ENCODE assay signal across 12 cellular contexts in the genomic region with DNA sequence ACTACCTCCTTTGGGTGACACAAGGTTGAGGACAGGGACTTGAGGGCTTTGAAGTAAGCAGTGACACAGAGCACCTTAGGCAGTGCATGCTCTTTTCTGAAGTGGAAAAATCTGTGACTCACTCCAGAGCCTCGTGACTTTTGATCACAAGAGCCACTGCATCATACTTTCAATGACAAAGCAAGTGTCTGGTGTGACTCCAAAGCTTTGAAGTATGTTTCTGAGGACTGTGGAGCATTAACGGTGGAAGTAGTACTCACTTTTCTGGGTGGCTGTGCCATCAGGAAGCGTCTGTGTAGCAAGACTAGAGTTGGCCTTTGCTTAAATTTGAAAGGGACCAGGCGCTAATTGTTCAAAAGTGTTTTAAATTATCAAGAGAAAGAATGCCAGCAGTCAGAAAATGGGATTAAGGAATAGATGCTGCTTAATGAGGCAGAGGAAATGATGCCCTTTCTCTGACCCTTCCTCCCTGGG.
DNase-seq lines count a peak whose midpoint lies in the region; ATAC-seq lines count a peak whose summit lies in the region.
"Had no signal": no experiment of that assay in that cellular context is flagged by ENCODE, and none has a peak within 500 bp of the region (broad histone marks: within the 10 kb centered on the region; RNA-seq: fewer than 3 reads in every experiment).

No MANE protein-coding gene starts in this region.

- no peak overlapping the region for H3K4me3 Mint-ChIP-seq in activated T-cell treated with anti-CD3 and anti-CD28 coated beads, Interleukin-2, amount 50 U/mL, for 72 hours
- H3K4me3 Mint-ChIP-seq: dendritic cell treated with granulocyte-macrophage colony-stimulating factor and Interleukin-4, amounts not matched to agents 40 ng/mL and 50 ng/mL, for 4 days had no signal

- DNase-seq in activated T-cell treated with anti-CD3 and anti-CD28 coated beads, Interleukin-2, amount 50 U/mL, for 72 hours, result peak; percentile 17 to 43
- DNase-seq in activated T-cell treated with anti-CD3 and anti-CD28 coated beads for 4 hours (no peak), SW480 (ENCODE audit: low spot score) (peak; percentile 92), right cardiac atrium (no peak), cerebellum (ENCODE audit: low spot score) (no peak), left lobe of liver (ENCODE audit: low spot score) (no peak)
- DNase-seq in stimulated activated naive CD8-positive, alpha-beta T cell treated with anti-CD3 and anti-CD28 coated beads, Interleukin-15, Interleukin-2, amounts not matched to agents 100 U/mL and 50 U/mL, for 24 hours, result no peak
- DNase-seq: activated T-cell treated with anti-CD3 and anti-CD28 coated beads, Interleukin-2, amount 50 U/mL, for 1 hour; NCI-H446 treated with DMSO at 0.1 percent for 48 hours had no signal

- intact Hi-C loops in right cardiac atrium (cut with DNase I), result no loop called here

- H3K27me3 ChIP-seq in right cardiac atrium (ENCODE audit: control insufficient read depth, insufficient read depth), result no peaks in the 10 kb centered on the region
- H3K27me3 ChIP-seq: neutrophil had no signal

- no peaks in the 10 kb centered on the region for H3K36me3 Mint-ChIP-seq in activated T-cell treated with anti-CD3 and anti-CD28 coated beads, Interleukin-2, amount 50 U/mL, for 72 hours (ENCODE audit: insufficient read depth in 2 of 2)

- no peak overlapping the region for H3K4me3 ChIP-seq in right cardiac atrium (ENCODE audit: low read length)

- no peak overlapping the region for H3K27ac Mint-ChIP-seq in activated T-cell treated with anti-CD3 and anti-CD28 coated beads, Interleukin-2, amount 50 U/mL, for 72 hours
- H3K27ac Mint-ChIP-seq: dendritic cell treated with granulocyte-macrophage colony-stimulating factor and Interleukin-4, amounts not matched to agents 40 ng/mL and 50 ng/mL, for 4 days had no signal

- peaks cover 11% of the 10 kb centered on the region for H3K4me1 Mint-ChIP-seq in activated T-cell treated with anti-CD3 and anti-CD28 coated beads, Interleukin-2, amount 50 U/mL, for 72 hours (ENCODE audit: low read depth)

- ATAC-seq in activated T-cell treated with anti-CD3 and anti-CD28 coated beads, Interleukin-2, amount 50 U/mL, for 72 hours (replicated peaks in 1 of 2), result peak; percentile 95
- peak; percentile 24 to 66 for ATAC-seq in right cardiac atrium
- ATAC-seq in stimulated activated naive CD8-positive, alpha-beta T cell treated with anti-CD3 and anti-CD28 coated beads, Interleukin-15, Interleukin-2, amounts not matched to agents 100 U/mL and 50 U/mL, for 24 hours, result peak; percentile 88
- ATAC-seq in HG03565 (IDR thresholded peaks at IDR 0.05; ENCODE audit: unreplicated experiment), result no peak
- no peak for ATAC-seq in left lobe of liver

- WGBS in right cardiac atrium, result 58% methylated on average over 4 of the region's 4 CpGs

- H3K27ac ChIP-seq in right cardiac atrium (ENCODE audit: low read length), result no peak overlapping the region
- H3K27ac ChIP-seq: neutrophil had no signal

- no peaks in the 10 kb centered on the region for H3K9me3 ChIP-seq in right cardiac atrium (ENCODE audit: control insufficient read depth, low read length)
- H3K9me3 ChIP-seq: neutrophil had no signal

- peaks cover 0 to 2% of the 10 kb centered on the region in 2 donors for H3K9me3 Mint-ChIP-seq in activated T-cell treated with anti-CD3 and anti-CD28 coated beads, Interleukin-2, amount 50 U/mL, for 72 hours
- H3K9me3 Mint-ChIP-seq: dendritic cell treated with granulocyte-macrophage colony-stimulating factor and Interleukin-4, amounts not matched to agents 40 ng/mL and 50 ng/mL, for 4 days had no signal

- H3K27me3 Mint-ChIP-seq in activated T-cell treated with anti-CD3 and anti-CD28 coated beads, Interleukin-2, amount 50 U/mL, for 72 hours (ENCODE audit: low read depth), result peaks cover 14% of the 10 kb centered on the region
- H3K27me3 Mint-ChIP-seq: dendritic cell treated with granulocyte-macrophage colony-stimulating factor and Interleukin-4, amounts not matched to agents 40 ng/mL and 50 ng/mL, for 4 days had no signal

- H3K4me1 ChIP-seq in right cardiac atrium (ENCODE audit: control insufficient read depth, insufficient read depth, low read length), result peaks cover 3% of the 10 kb centered on the region

Comparison
In these comparisons a context has a peak if more than half of its experiments do, and no peak if none do; other contexts are left out.
1. DNase-seq: peak in activated T-cell treated with anti-CD3 and anti-CD28 coated beads, Interleukin-2, amount 50 U/mL, for 72 hours (2 of 2) and SW480 (single experiment); none in activated T-cell treated with anti-CD3 and anti-CD28 coated beads for 4 hours (single experiment), right cardiac atrium (0 of 3), stimulated activated naive CD8-positive, alpha-beta T cell treated with anti-CD3 and anti-CD28 coated beads, Interleukin-15, Interleukin-2, amounts not matched to agents 100 U/mL and 50 U/mL, for 24 hours (single experiment), cerebellum (single experiment) and left lobe of liver (single experiment).
2. ATAC-seq: peak in activated T-cell treated with anti-CD3 and anti-CD28 coated beads, Interleukin-2, amount 50 U/mL, for 72 hours (2 of 2), right cardiac atrium (2 of 2) and stimulated activated naive CD8-positive, alpha-beta T cell treated with anti-CD3 and anti-CD28 coated beads, Interleukin-15, Interleukin-2, amounts not matched to agents 100 U/mL and 50 U/mL, for 24 hours (single experiment); none in HG03565 (single experiment) and left lobe of liver (single experiment).